In genomic region chr5:119075269-119075668, GRCh38 we compare ENCODE assay signal across 7 cellular contexts. TPM values are rescaled to one million over a fixed set of nuclear protein-coding genes. Genes with fewer than 3 reads are reported as not detected.
DNase-seq lines count a peak whose midpoint lies in the region; ATAC-seq, FAIRE-seq and TF ChIP-seq lines count a peak whose summit lies in the region.
"Not testable (repeated sequence)": the region's sequence is repeated elsewhere in the genome, so short reads cannot be mapped to it uniquely, and the experiment has no call there.

No MANE protein-coding gene starts in this region.

- not testable (repeated sequence) for TF ChIP-seq POLR2A in GM12878 (IDR thresholded peaks at IDR 0.05; ENCODE audit: low read depth, low read length)

- POLR2A ChIA-PET in HEK293 (lab: Yijun Ruan, JAX): not testable (repeated sequence)
- POLR2A ChIA-PET in GM12878 (lab: Charles Lee): interaction anchor here (0.6 to 1.8 kb wide), 14 partner anchors 11 to 291 kb away, joined by 3 to 5 read pairs (median 4); no protein-coding TSS in a partner anchor

- not testable (repeated sequence) for H3K9me2 ChIP-seq in SU-DHL-6 (replicated peaks; ENCODE audit: insufficient read depth, low read length)

- CTCF ChIA-PET in HEK293 (lab: Yijun Ruan, JAX) (interaction anchor here (1.0 kb wide), 1 partner anchor 337 kb away, joined by 3 read pairs; no protein-coding TSS in a partner anchor), GM12878 (lab: Yijun Ruan, JAX) (interaction anchor here (0.5 to 2.4 kb wide), 7 partner anchors 10 to 337 kb away, joined by 3 to 15 read pairs (median 9); partner anchors contain the start of gene DTWD2)

- TF ChIP-seq RAD21 in GM12878 (IDR thresholded peaks at IDR 0.05; ENCODE audit: insufficient read depth, low read depth, low read length): not testable (repeated sequence)

- H3K4me2 ChIP-seq in SU-DHL-6 (ENCODE audit: low read depth, low read length, poor library complexity, severe bottlenecking) (peak overlapping the region; percentile 86), GM12878 (ENCODE audit: control insufficient read depth, insufficient read depth) (peak overlapping the region; percentile 95)

- H3K9ac ChIP-seq in SU-DHL-6 (ENCODE audit: low read length) (peak overlapping the region; percentile 27; the same call in 1 of the 2 replicates), GM12878 (ENCODE audit: control insufficient read depth, insufficient read depth, low read length) (peak overlapping the region; percentile 36)

- ATAC-seq in GM12878; stimulated activated naive B cell treated with anti-CD40 and anti-IgM and Interleukin-4, amounts not matched to agents 10 μg/mL and 1 μg/mL and 100 μg/mL, for 72 hours (replicated peaks): not testable (repeated sequence)

- H3K4me3 ChIP-seq in HEK293 (ENCODE audit: low read depth, low read length): not testable (repeated sequence)
- peak overlapping the region; percentile 24 for H3K4me3 ChIP-seq in SU-DHL-6 (ENCODE audit: insufficient read depth, low read length, poor library complexity, severe bottlenecking)
- H3K4me3 ChIP-seq in GM12878: peak overlapping the region; percentile 79

- not testable (repeated sequence) for H3K27me3 ChIP-seq in SU-DHL-6 (ENCODE audit: low read length); GM12878 (replicated peaks in 1 of 2; ENCODE audit: control insufficient read depth in 2 of 2, insufficient read depth in 2 of 2, low read length in 1 of 2)

- RAD21 ChIA-PET in GM12878 (lab: Charles Lee; ENCODE audit: unreplicated experiment): interaction anchor here (0.6 to 2.3 kb wide), 13 partner anchors 45 to 343 kb away, joined by 3 to 11 read pairs (median 5); partner anchors contain the start of gene DTWD2

- H3K4me3 Mint-ChIP-seq in stimulated activated naive B cell treated with anti-CD40 and anti-IgM and Interleukin-4, amounts not matched to agents 10 μg/mL and 1 μg/mL and 100 μg/mL, for 72 hours: peak overlapping the region; percentile 29 to 61

- peak overlapping the region; percentile 75 for H3K27ac Mint-ChIP-seq in stimulated activated naive B cell treated with anti-CD40 and anti-IgM and Interleukin-4, amounts not matched to agents 10 μg/mL and 1 μg/mL and 100 μg/mL, for 72 hours

- intact Hi-C loops in GM12878 (cut with micrococcal nuclease; ENCODE audit: unreplicated experiment): loop anchor here (2.0 to 10.0 kb wide), 2 partner anchors 194 to 350 kb away; no protein-coding TSS in a partner anchor

- TF ChIP-seq CTCF in HEK293 (tag by site-specific recombination; IDR thresholded peaks at IDR 0.05); SU-DHL-6 (IDR thresholded peaks at IDR 0.05; ENCODE audit: insufficient read depth, low read length, poor library complexity, severe bottlenecking); GM12878 (IDR thresholded peaks at IDR 0.05 in 2 of 3, conservative IDR thresholded peaks at IDR 0.05 in 1 of 3; ENCODE audit: control insufficient read depth in 2 of 3, extremely low read depth in 1 of 3, insufficient read depth in 1 of 3, low read depth in 3 of 3, low read length in 3 of 3): not testable (repeated sequence)

- H3K4me1 ChIP-seq in HEK293 (ENCODE audit: control insufficient read depth, insufficient read depth, low read length) (peaks cover 22% of the 10 kb centered on the region), GM12878 (ENCODE audit: control insufficient read depth, insufficient read depth, low read length) (peaks cover 22% of the 10 kb centered on the region; the same call in 1 of the 2 replicates)

- H2AFZ ChIP-seq in SU-DHL-6 (ENCODE audit: low read depth, low read length, severe bottlenecking); GM12878 (ENCODE audit: control insufficient read depth, low read depth, low read length): not testable (repeated sequence)

- 95% methylated on average over 12 of the region's 12 CpGs for WGBS in GM12878 (ENCODE audit: insufficient coverage, insufficient replicate concordance, low lambda C conversion rate, missing lambda C conversion rate)

- H4K20me1 ChIP-seq in SU-DHL-6 (ENCODE audit: low read depth, low read length); GM12878 (ENCODE audit: control insufficient read depth, insufficient read depth): not testable (repeated sequence)

- H3F3A ChIP-seq in SU-DHL-6 (ENCODE audit: insufficient read depth): peaks cover 30% of the 10 kb centered on the region

- SMC1A ChIA-PET in GM12878 (lab: Charles Lee; ENCODE audit: uncharacterized antibody, unreplicated experiment): interaction anchor here (0.6 to 3.2 kb wide), 16 partner anchors 15 to 337 kb away, joined by 3 to 14 read pairs (median 6); no protein-coding TSS in a partner anchor

- not testable (repeated sequence) for H3K27me3 Mint-ChIP-seq in stimulated activated naive B cell treated with anti-CD40 and anti-IgM and Interleukin-4, amounts not matched to agents 10 μg/mL and 1 μg/mL and 100 μg/mL, for 72 hours

- TF ChIP-seq EP300 in GM12878 (IDR thresholded peaks at IDR 0.05; ENCODE audit: borderline replicate concordance in 1 of 2, control insufficient read depth in 1 of 2, low read depth in 2 of 2, low read length in 2 of 2): not testable (repeated sequence)

- not testable (repeated sequence) for H3K27ac ChIP-seq in HEK293 (ENCODE audit: extremely low read depth, low read depth, low read length)
- H3K27ac ChIP-seq in SU-DHL-6 (ENCODE audit: low read depth, low read length) (peak overlapping the region; percentile 35; the same call in 1 of the 2 replicates), GM12878 (ENCODE audit: control insufficient read depth, insufficient read depth) (peak overlapping the region; percentile 91)

- not testable (repeated sequence) for FAIRE-seq in GM12878 (lab: Jason Lieb, UNC)

- BruUV-seq in GM12878 (replicated peaks; lab: Mats Ljungman, UMichigan): not testable (repeated sequence)

- in situ Hi-C loops in GM12878 (cut with MboI): loop anchor here (5.0 kb wide), 1 partner anchor 337 kb away; no protein-coding TSS in a partner anchor

- H3K79me2 ChIP-seq in SU-DHL-6 (ENCODE audit: insufficient read depth, low read length) (peaks cover 89% of the 10 kb centered on the region), GM12878 (ENCODE audit: control insufficient read depth, insufficient read depth, low read length) (peaks cover 93% of the 10 kb centered on the region)

- H3K4me1 Mint-ChIP-seq in stimulated activated naive B cell treated with anti-CD40 and anti-IgM and Interleukin-4, amounts not matched to agents 10 μg/mL and 1 μg/mL and 100 μg/mL, for 72 hours: peaks cover 33 to 58% of the 10 kb centered on the region in 2 donors

- H3K36me3 Mint-ChIP-seq in stimulated activated naive B cell treated with anti-CD40 and anti-IgM and Interleukin-4, amounts not matched to agents 10 μg/mL and 1 μg/mL and 100 μg/mL, for 72 hours: peaks cover 21 to 25% of the 10 kb centered on the region in 2 donors

- not testable (repeated sequence) for H3K36me3 ChIP-seq in HEK293 (ENCODE audit: control insufficient read depth in 2 of 2, insufficient read depth in 1 of 2, low read length in 2 of 2); SU-DHL-6 (ENCODE audit: low read length); GM12878 (ENCODE audit: control insufficient read depth in 2 of 2, insufficient read depth in 2 of 2, low read length in 1 of 2)

- not testable (repeated sequence) for H3K9me3 ChIP-seq in HEK293 (ENCODE audit: control insufficient read depth, insufficient read depth, low read depth, low read length); SU-DHL-6 (ENCODE audit: insufficient read depth, low read length); GM12878 (replicated peaks; ENCODE audit: control insufficient read depth, insufficient read depth, low read length)

- peak; percentile 33 to 41 for DNase-seq in activated CD4-positive, alpha-beta T cell treated with anti-CD3 and anti-CD28 coated beads, Interleukin-2, amount 50 U/mL, for 48 hours
- DNase-seq in activated T-cell treated with anti-CD3 and anti-CD28 coated beads, Interleukin-2, amount 50 U/mL, for 48 hours: peak; percentile 55
- not testable (repeated sequence) for DNase-seq in GM12878 (ENCODE audit: low read depth, low spot score); stimulated activated naive B cell treated with anti-CD40 and anti-IgM and Interleukin-4, amounts not matched to agents 10 μg/mL and 1 μg/mL and 100 μg/mL, for 72 hours
- peak; percentile 22 to 27 for DNase-seq in stimulated activated CD4-positive, alpha-beta T cell treated with anti-CD3 and anti-CD28 coated beads, Interleukin-2, amount 100 ng/mL, for 24 hours

- H3K9me3 Mint-ChIP-seq in stimulated activated naive B cell treated with anti-CD40 and anti-IgM and Interleukin-4, amounts not matched to agents 10 μg/mL and 1 μg/mL and 100 μg/mL, for 72 hours: not testable (repeated sequence)

TF ChIP-seq in HEK293, 187 proteins besides CTCF, POLR2A, EP300 and RAD21:
- TF ChIP-seq ZFHX2 (tag by site-specific recombination; conservative IDR thresholded peaks at IDR 0.05): peak; percentile 42
- TF ChIP-seq KLF1 (tag by site-specific recombination; IDR thresholded peaks at IDR 0.05): peak; percentile 33
- TF ChIP-seq SCRT1 (tag by site-specific recombination; IDR thresholded peaks at IDR 0.05; ENCODE audit: borderline replicate concordance): 0 out of 2 replicates have a peak, but pooled peaks have one; percentile 39

RNA-seq across cellular contexts. Expression of gene DMXL1, which starts 4.4 kb away (rescaled TPM):
- 353 and 379 TPM in 2 replicates for total RNA-seq in GM12878 (2013; cell fraction: nucleolus; rRNA removed)
- total RNA-seq in GM12878 (2014; rRNA removed): 52.8 and 60.0 TPM in 2 replicates
- total RNA-seq in GM12878 (2014; rRNA removed; fragmentation: Illumina TruSeq; extraction: Trizol): 67.7 and 68.4 TPM in 2 replicates
- total RNA-seq in GM12878 (2021): 45.7 and 49.2 TPM in 2 replicates
- polyA plus RNA-seq in GM12878 (2011; ENCODE audit: low read depth): 11.7 TPM
- polyA plus RNA-seq in GM12878 (2011; rRNA removed): 34.2 and 51.2 TPM in 2 replicates
- 8.6 and 10.3 TPM in 2 replicates for polyA plus RNA-seq in GM12878 (2011; cell fraction: cytosol; rRNA removed)
- 27.8 and 34.6 TPM in 2 replicates for polyA plus RNA-seq in GM12878 (2011; cell fraction: nucleus; rRNA removed)
- polyA plus RNA-seq in GM12878 (2012): 24.8 and 28.3 TPM in 2 replicates
- polyA plus RNA-seq in GM12878 (2014; fragmentation: Illumina TruSeq; extraction: Trizol): 37.1 and 73.0 TPM in 2 replicates
- 10 to 100 TPM in 1 of 2 experiments, 1 to 10 TPM in 1; 9.1 to 11.0 TPM for polyA plus RNA-seq in GM12878 (2014; fragmentation: Nextera tagmentation; extraction: Ambion mirVana)
- 23.6 and 34.1 TPM in 2 replicates for polyA plus RNA-seq in GM12878 (2014; rRNA removed)
- polyA plus RNA-seq in GM12878 (2016; fragmentation: Nextera tagmentation; extraction: Ambion mirVana): 10 to 100 TPM; 27.7 to 29.6 TPM
- 50.9 and 75.0 TPM in 2 replicates for polyA minus RNA-seq in GM12878 (2011; rRNA and poly(A)+ RNA removed)
- polyA minus RNA-seq in GM12878 (2011; cell fraction: cytosol; rRNA and poly(A)+ RNA removed): 16.4 and 17.1 TPM in 2 replicates
- polyA minus RNA-seq in GM12878 (2011; cell fraction: nucleus; rRNA and poly(A)+ RNA removed): 73.7 and 94.3 TPM in 2 replicates
